Comparison of ENCODE assay signal across 30 cellular contexts in genomic region chr1:94731891-94732290, GRCh38.
"Had no signal": no experiment of that assay in that cellular context is flagged by ENCODE, and none has a peak within 500 bp of the region (broad histone marks: within the 10 kb centered on the region; RNA-seq: fewer than 3 reads in every experiment).

No MANE protein-coding gene starts in this region.

- DNase-seq: activated CD4-positive, alpha-beta memory T cell treated with anti-CD3 and anti-CD28 coated beads for 36 hours; activated CD4-positive, alpha-beta T cell treated with anti-CD3 and anti-CD28 coated beads, Interleukin-2, amount 10 ng/mL, durations not matched to agents 7 days and 5 days; activated CD4-positive, CD25-positive, alpha-beta regulatory T cell; activated CD8-positive, alpha-beta memory T cell treated with anti-CD3 and anti-CD28 coated beads for 24 hours; activated gamma-delta T cell treated with Interleukin-2 at 50 U/mL for 16 hours; activated naive CD4-positive, alpha-beta T cell treated with anti-CD3 and anti-CD28 coated beads, Interleukin-2, amount 10 ng/mL, durations not matched to agents 7 days and 5 days; activated naive CD8-positive, alpha-beta T cell treated with anti-CD3 and anti-CD28 coated beads for 36 hours; activated T-cell treated with anti-CD3 and anti-CD28 coated beads, Interleukin-2, amount 50 U/mL, for 72 hours; anterior cingulate cortex; caudate nucleus; MG63; MV-4-11; NCI-H1092 treated with DMSO at 0.1 percent for 48 hours; NCI-H1417 treated with DMSO at 0.1 percent for 48 hours; NCI-H1694; NCI-H2029 treated with DMSO at 0.1 percent for 48 hours; NCI-H345; NCI-H510A; NCI-H526 treated with DMSO at 0.1 percent for 48 hours; NCI-H82; OCI-M1; Peyer's patch; SHP77; T-helper 2 cell; T1000 had no signal

- H3K9me3 Mint-ChIP-seq: activated CD4-positive, alpha-beta memory T cell treated with anti-CD3 and anti-CD28 coated beads for 36 hours; activated CD4-positive, alpha-beta T cell treated with anti-CD3 and anti-CD28 coated beads, Interleukin-2, amount 10 ng/mL, durations not matched to agents 7 days and 5 days; activated naive CD4-positive, alpha-beta T cell treated with anti-CD3 and anti-CD28 coated beads, Interleukin-2, amount 10 ng/mL, durations not matched to agents 7 days and 5 days; activated naive CD8-positive, alpha-beta T cell treated with anti-CD3 and anti-CD28 coated beads for 36 hours; activated T-cell treated with anti-CD3 and anti-CD28 coated beads, Interleukin-2, amount 50 U/mL, for 72 hours; activated T-helper 2 cell treated with anti-CD3 and anti-CD28 coated beads, Interferon-gamma antibody, Interleukin-2, Interleukin-4, amounts not matched to agents 10 μg/mL and 5 μg/mL and 100 μg/mL, durations not matched to agents 14 hours and 24 hours and 36 hours had no signal

- H3K4me3 Mint-ChIP-seq: activated CD4-positive, alpha-beta memory T cell treated with anti-CD3 and anti-CD28 coated beads for 36 hours; activated CD4-positive, alpha-beta T cell treated with anti-CD3 and anti-CD28 coated beads, Interleukin-2, amount 10 ng/mL, durations not matched to agents 7 days and 5 days; activated naive CD4-positive, alpha-beta T cell treated with anti-CD3 and anti-CD28 coated beads, Interleukin-2, amount 10 ng/mL, durations not matched to agents 7 days and 5 days; activated naive CD8-positive, alpha-beta T cell treated with anti-CD3 and anti-CD28 coated beads for 36 hours; activated T-cell treated with anti-CD3 and anti-CD28 coated beads, Interleukin-2, amount 50 U/mL, for 72 hours had no signal

- H3K9me3 ChIP-seq: breast epithelium, MG63, Peyer's patch had no signal

- H3K27ac ChIP-seq: breast epithelium, KMS-11, Peyer's patch, RWPE1, VCaP had no signal

- H3K27ac Mint-ChIP-seq: activated CD4-positive, alpha-beta memory T cell treated with anti-CD3 and anti-CD28 coated beads for 36 hours; activated CD4-positive, alpha-beta T cell treated with anti-CD3 and anti-CD28 coated beads, Interleukin-2, amount 10 ng/mL, durations not matched to agents 7 days and 5 days; activated naive CD4-positive, alpha-beta T cell treated with anti-CD3 and anti-CD28 coated beads, Interleukin-2, amount 10 ng/mL, durations not matched to agents 7 days and 5 days; activated naive CD8-positive, alpha-beta T cell treated with anti-CD3 and anti-CD28 coated beads for 36 hours; activated T-cell treated with anti-CD3 and anti-CD28 coated beads, Interleukin-2, amount 50 U/mL, for 72 hours; activated T-helper 2 cell treated with anti-CD3 and anti-CD28 coated beads, Interferon-gamma antibody, Interleukin-2, Interleukin-4, amounts not matched to agents 10 μg/mL and 5 μg/mL and 100 μg/mL, durations not matched to agents 14 hours and 24 hours and 36 hours had no signal

- H3K36me3 Mint-ChIP-seq: activated CD4-positive, alpha-beta memory T cell treated with anti-CD3 and anti-CD28 coated beads for 36 hours; activated naive CD4-positive, alpha-beta T cell treated with anti-CD3 and anti-CD28 coated beads, Interleukin-2, amount 10 ng/mL, durations not matched to agents 7 days and 5 days; activated naive CD8-positive, alpha-beta T cell treated with anti-CD3 and anti-CD28 coated beads for 36 hours had no signal

- ATAC-seq: activated T-cell treated with anti-CD3 and anti-CD28 coated beads, Interleukin-2, amount 50 U/mL, for 72 hours had no signal

- H3K4me1 ChIP-seq: breast epithelium had no signal

- H3K4me3 ChIP-seq: breast epithelium, MG63, Peyer's patch had no signal

- H3K27me3 ChIP-seq: breast epithelium, MG63, Peyer's patch had no signal

- H3K4me2 ChIP-seq: KMS-11 had no signal

- H3K36me3 ChIP-seq: breast epithelium, MG63, Peyer's patch had no signal

- H3K9ac ChIP-seq: KMS-11 had no signal
